In genomic region chr16:80273635-80274538, GRCh38 we compare ENCODE assay signal across 14 cellular contexts.
DNase-seq lines count a peak whose midpoint lies in the region; ATAC-seq and TF ChIP-seq lines count a peak whose summit lies in the region.
"Had no signal": no experiment of that assay in that cellular context is flagged by ENCODE, and none has a peak within 500 bp of the region (broad histone marks: within the 10 kb centered on the region; RNA-seq: fewer than 3 reads in every experiment).

No MANE protein-coding gene starts in this region.

- TF ChIP-seq CTCF in fibroblast of lung (conservative IDR thresholded peaks at IDR 0.05 in 1 of 2, IDR thresholded peaks at IDR 0.05 in 1 of 2; ENCODE audit: low read depth in 1 of 2, low read length in 2 of 2) (no peak), tibial nerve (IDR thresholded peaks at IDR 0.05) (no peak)

- 63 to 72% methylated on average over 4 of the region's 4 CpGs for WGBS in tibial nerve, 2 donors

- peaks cover 6 to 11% of the 10 kb centered on the region in 2 donors for H3K9me3 Mint-ChIP-seq in stimulated activated naive CD8-positive, alpha-beta T cell treated with anti-CD3 and anti-CD28 coated beads, Interleukin-15, amount 100 ng/mL, for 72 hours

- H3K27me3 ChIP-seq in SJSA1 (replicated peaks) (no peaks in the 10 kb centered on the region), fibroblast of lung (ENCODE audit: control insufficient read depth, insufficient read depth, low read length) (no peaks in the 10 kb centered on the region), tibial nerve (no peaks in the 10 kb centered on the region)
- H3K27me3 ChIP-seq: BLaER1 treated with 17β-estradiol and CSF1 and Interleukin-3, amounts not matched to agents 10 nM and 100 nM had no signal

- no peak for TF ChIP-seq POLR2A in tibial nerve (IDR thresholded peaks at IDR 0.05)

- no peaks in the 10 kb centered on the region for H3K4me1 Mint-ChIP-seq in stimulated activated naive CD8-positive, alpha-beta T cell treated with anti-CD3 and anti-CD28 coated beads, Interleukin-15, amount 100 ng/mL, for 72 hours
- H3K4me1 Mint-ChIP-seq: stimulated activated memory B cell treated with anti-CD40 and anti-IgM and Interleukin-4, amounts not matched to agents 10 μg/mL and 1 μg/mL and 100 μg/mL, for 72 hours had no signal

- H3K27ac ChIP-seq in SJSA1 (peak overlapping the region; percentile 42; the same call in 1 of the 2 replicates), fibroblast of lung (ENCODE audit: insufficient read depth, low read length) (no peak overlapping the region), tibial nerve (peak overlapping the region in 1 of 4 donors; percentile 36)
- H3K27ac ChIP-seq: BLaER1 treated with 17β-estradiol and CSF1 and Interleukin-3, amounts not matched to agents 10 nM and 100 nM; KMS-11 had no signal

- peaks cover 22% of the 10 kb centered on the region for H3K27me3 Mint-ChIP-seq in stimulated activated naive CD8-positive, alpha-beta T cell treated with anti-CD3 and anti-CD28 coated beads, Interleukin-15, amount 100 ng/mL, for 72 hours
- H3K27me3 Mint-ChIP-seq: stimulated activated memory B cell treated with anti-CD40 and anti-IgM and Interleukin-4, amounts not matched to agents 10 μg/mL and 1 μg/mL and 100 μg/mL, for 72 hours had no signal

- peak; percentile 73 for ATAC-seq in stimulated activated naive CD8-positive, alpha-beta T cell treated with anti-CD3 and anti-CD28 coated beads, Interleukin-15, amount 100 ng/mL, for 72 hours
- no peak for ATAC-seq in GM19452 (IDR thresholded peaks at IDR 0.05; ENCODE audit: unreplicated experiment)
- ATAC-seq: stimulated activated memory B cell treated with anti-CD40 and anti-IgM and Interleukin-4, amounts not matched to agents 10 μg/mL and 1 μg/mL and 100 μg/mL, for 72 hours had no signal

- peak overlapping the region in 1 of 2 donors; percentile 21 for H3K27ac Mint-ChIP-seq in stimulated activated naive CD8-positive, alpha-beta T cell treated with anti-CD3 and anti-CD28 coated beads, Interleukin-15, amount 100 ng/mL, for 72 hours
- H3K27ac Mint-ChIP-seq: stimulated activated memory B cell treated with anti-CD40 and anti-IgM and Interleukin-4, amounts not matched to agents 10 μg/mL and 1 μg/mL and 100 μg/mL, for 72 hours had no signal

- peak; percentile 7 for DNase-seq in stimulated activated CD4-positive, alpha-beta T cell treated with anti-CD3 and anti-CD28 coated beads, Interleukin-15, amount 100 ng/mL, for 24 hours
- no peak for DNase-seq in stimulated activated CD4-positive, alpha-beta T cell treated with anti-CD3 and anti-CD28 coated beads, Interleukin-4, amount 100 ng/mL, for 1 hour
- DNase-seq in SJSA1 (ENCODE audit: low read depth in 1 of 2, low spot score in 2 of 2) (peak in 1 of 2 experiments; percentile 28), fibroblast of lung (ENCODE audit: low read depth in 2 of 2) (peak; percentile 24 to 88), COLO829 (ENCODE audit: low spot score) (no peak), tibial nerve (ENCODE audit: low spot score in 2 of 2) (no peak)
- no peak for DNase-seq in stimulated activated naive CD8-positive, alpha-beta T cell treated with anti-CD3 and anti-CD28 coated beads, Interleukin-15, amount 100 ng/mL, for 72 hours
- DNase-seq: dermis blood vessel endothelial cell, DND-41, NCI-H748 treated with DMSO at 0.1 percent for 48 hours had no signal

- no peak overlapping the region for H3K9ac ChIP-seq in fibroblast of lung (ENCODE audit: insufficient read depth, low read length)
- H3K9ac ChIP-seq: BLaER1 treated with 17β-estradiol and CSF1 and Interleukin-3, amounts not matched to agents 10 nM and 100 nM; KMS-11 had no signal

- H4K20me1 ChIP-seq in fibroblast of lung (ENCODE audit: control insufficient read depth, extremely low read depth, insufficient read depth, low read length), result no peaks in the 10 kb centered on the region
- H4K20me1 ChIP-seq: BLaER1 treated with 17β-estradiol and CSF1 and Interleukin-3, amounts not matched to agents 10 nM and 100 nM had no signal

- no peaks in the 10 kb centered on the region for H3K9me3 ChIP-seq in SJSA1 (replicated peaks)
- no peaks in the 10 kb centered on the region for H3K9me3 ChIP-seq in fibroblast of lung (ENCODE audit: control insufficient read depth, insufficient read depth, low read depth, low read length)
- H3K9me3 ChIP-seq in tibial nerve, result no peaks in the 10 kb centered on the region
- H3K9me3 ChIP-seq: BLaER1 treated with 17β-estradiol and CSF1 and Interleukin-3, amounts not matched to agents 10 nM and 100 nM had no signal

- TF ChIP-seq EP300 in tibial nerve (IDR thresholded peaks at IDR 0.05), result no peak

- H3K4me1 ChIP-seq in SJSA1 (replicated peaks) (peaks cover 16% of the 10 kb centered on the region), fibroblast of lung (ENCODE audit: control insufficient read depth, extremely low read depth, insufficient read depth, low read length) (no peaks in the 10 kb centered on the region), tibial nerve (no peaks in the 10 kb centered on the region)

- H3K36me3 ChIP-seq in SJSA1 (no peaks in the 10 kb centered on the region), fibroblast of lung (ENCODE audit: control insufficient read depth, insufficient read depth, low read length) (no peaks in the 10 kb centered on the region), tibial nerve (no peaks in the 10 kb centered on the region)
- H3K36me3 ChIP-seq: BLaER1 treated with 17β-estradiol and CSF1 and Interleukin-3, amounts not matched to agents 10 nM and 100 nM had no signal

- no peaks in the 10 kb centered on the region for H3K79me2 ChIP-seq in fibroblast of lung (ENCODE audit: control insufficient read depth, insufficient read depth, low read length)

- no peak overlapping the region for H3K4me3 ChIP-seq in SJSA1
- H3K4me3 ChIP-seq in fibroblast of lung (replicated peaks in 1 of 4; ENCODE audit: control extremely low read depth in 1 of 4, insufficient read depth in 1 of 4, low read depth in 3 of 4, low read length in 4 of 4), result no peak overlapping the region
- no peak overlapping the region for H3K4me3 ChIP-seq in tibial nerve
- H3K4me3 ChIP-seq: BLaER1 treated with 17β-estradiol and CSF1 and Interleukin-3, amounts not matched to agents 10 nM and 100 nM had no signal

- no peak overlapping the region for H2AFZ ChIP-seq in fibroblast of lung (ENCODE audit: low read length)

- no peak overlapping the region for H3K4me2 ChIP-seq in fibroblast of lung (ENCODE audit: extremely low read depth, insufficient read depth, low read length)
- H3K4me2 ChIP-seq: BLaER1 treated with 17β-estradiol and CSF1 and Interleukin-3, amounts not matched to agents 10 nM and 100 nM; KMS-11 had no signal

- no peak overlapping the region for H3K4me3 Mint-ChIP-seq in stimulated activated naive CD8-positive, alpha-beta T cell treated with anti-CD3 and anti-CD28 coated beads, Interleukin-15, amount 100 ng/mL, for 72 hours
- H3K4me3 Mint-ChIP-seq: stimulated activated memory B cell treated with anti-CD40 and anti-IgM and Interleukin-4, amounts not matched to agents 10 μg/mL and 1 μg/mL and 100 μg/mL, for 72 hours had no signal

Comparison
In these comparisons a context has a peak if more than half of its experiments do, and no peak if none do; other contexts are left out.
1. DNase-seq: peak in stimulated activated CD4-positive, alpha-beta T cell treated with anti-CD3 and anti-CD28 coated beads, Interleukin-15, amount 100 ng/mL, for 24 hours (single experiment) and fibroblast of lung (2 of 2); none in stimulated activated CD4-positive, alpha-beta T cell treated with anti-CD3 and anti-CD28 coated beads, Interleukin-4, amount 100 ng/mL, for 1 hour (single experiment), stimulated activated naive CD8-positive, alpha-beta T cell treated with anti-CD3 and anti-CD28 coated beads, Interleukin-15, amount 100 ng/mL, for 72 hours (0 of 2), COLO829 (single experiment) and tibial nerve (0 of 2).